ENCODE assay signal across 15 cellular contexts in the genomic region with DNA sequence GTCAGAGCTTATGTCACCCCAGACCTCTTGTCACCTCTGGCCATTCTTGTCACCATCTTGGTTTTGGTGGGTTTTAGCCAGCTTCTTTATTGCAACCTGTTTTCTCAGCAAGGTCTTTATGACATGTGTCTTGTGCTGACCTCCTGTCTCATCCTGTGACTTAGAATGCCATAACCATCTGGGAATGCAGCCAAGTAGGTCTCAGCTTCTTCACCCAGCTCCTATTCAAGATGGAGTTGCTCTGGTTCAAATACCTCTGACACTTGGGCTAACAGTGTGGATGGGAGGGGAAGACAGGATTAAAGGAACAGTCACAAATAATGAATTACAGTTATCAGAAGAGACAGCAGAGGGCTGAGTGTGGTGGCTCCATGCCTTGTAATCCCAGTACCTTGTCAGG. TPM values are rescaled to one million over a fixed set of nuclear protein-coding genes. Genes with fewer than 3 reads are reported as not detected.
A peak's percentile ranks its signal among the peaks of the same experiment; 100 is the strongest.
DNase-seq lines count a peak whose midpoint lies in the region; ATAC-seq and TF ChIP-seq lines count a peak whose summit lies in the region.
"Had no signal": no experiment of that assay in that cellular context is flagged by ENCODE, and none has a peak within 500 bp of the region (broad histone marks: within the 10 kb centered on the region; RNA-seq: fewer than 3 reads in every experiment).

No MANE protein-coding gene starts in this region.

- H2BK120ac ChIP-seq in mesenchymal stem cell (ENCODE audit: low read depth, low read length): peak overlapping the region; percentile 34

- no peaks in the 10 kb centered on the region for H3K36me3 ChIP-seq in mesenchymal stem cell (ENCODE audit: control insufficient read depth in 1 of 2, insufficient read depth in 2 of 2, low read depth in 1 of 2, low read length in 2 of 2)

- H3K4me1 ChIP-seq in mesenchymal stem cell (ENCODE audit: control insufficient read depth, insufficient read depth, low read depth, low read length): peaks cover 2% of the 10 kb centered on the region

- no peak for TF ChIP-seq CTCF in HFF-Myc (IDR thresholded peaks at IDR 0.05; ENCODE audit: low read depth, low read length, missing control alignments)

- POLR2A ChIA-PET in naive thymus-derived CD8-positive, alpha-beta T cell (lab: Charles Lee): interaction anchor here (28.5 kb wide), 1 partner anchor 38 kb away, joined by 1921 read pairs; a partner anchor contains a TSS

- peaks cover 4 to 25% of the 10 kb centered on the region in 2 experiments for H3K27me3 ChIP-seq in mesenchymal stem cell (ENCODE audit: control insufficient read depth in 1 of 2, insufficient read depth in 1 of 2, low read length in 2 of 2)

- H2AFZ ChIP-seq in mesenchymal stem cell (ENCODE audit: low read depth, low read length): no peak overlapping the region

- no peak overlapping the region for H3K14ac ChIP-seq in mesenchymal stem cell (ENCODE audit: low read length in 2 of 2)

- no peak overlapping the region for H4K91ac ChIP-seq in mesenchymal stem cell (ENCODE audit: low read length)

- H3K4me2 ChIP-seq in mesenchymal stem cell (ENCODE audit: low read length, poor library complexity, severe bottlenecking): no peak overlapping the region

- H3K4ac ChIP-seq in mesenchymal stem cell (ENCODE audit: low read depth in 1 of 2, low read length in 2 of 2): no peak overlapping the region

- H3K27ac Mint-ChIP-seq in naive thymus-derived CD8-positive, alpha-beta T cell: no peak overlapping the region
- H3K27ac Mint-ChIP-seq: CD14-positive monocyte; CD8-positive, alpha-beta T cell had no signal

- no peaks in the 10 kb centered on the region for H3K36me3 Mint-ChIP-seq in naive thymus-derived CD8-positive, alpha-beta T cell
- H3K36me3 Mint-ChIP-seq: CD14-positive monocyte; CD8-positive, alpha-beta T cell had no signal

- DNase-seq in HFF-Myc (ENCODE audit: extremely low read depth, low read depth) (peak; percentile 3), RPMI8226 (peak; percentile 33), cerebellar cortex (ENCODE audit: low spot score) (peak; percentile 54), mesenchymal stem cell (no peak), NCI-H1417 treated with DMSO at 0.1 percent for 48 hours (lab: John Stamatoyannopoulos, UW) (no peak)
- no peak for DNase-seq in naive thymus-derived CD8-positive, alpha-beta T cell
- DNase-seq in activated CD4-positive, alpha-beta T cell treated with anti-CD3 and anti-CD28 coated beads, Interleukin-2, amount 50 U/mL, for 1 hour: no peak
- DNase-seq: CD8-positive, alpha-beta T cell; COR-L47; DMS153; DND-41; HCEC 1CT had no signal

- peaks cover 0 to 10% (median 4%) of the 10 kb centered on the region in 5 donors for H3K27me3 Mint-ChIP-seq in naive thymus-derived CD8-positive, alpha-beta T cell

- no peak for ATAC-seq in naive thymus-derived CD8-positive, alpha-beta T cell
- no peak for ATAC-seq in HG02981 (IDR thresholded peaks at IDR 0.05; ENCODE audit: unreplicated experiment)
- ATAC-seq: CD8-positive, alpha-beta T cell had no signal

- no peaks in the 10 kb centered on the region for H3K79me1 ChIP-seq in mesenchymal stem cell (replicated peaks; ENCODE audit: low read length, poor library complexity, severe bottlenecking)

- no peak overlapping the region for H4K8ac ChIP-seq in mesenchymal stem cell (ENCODE audit: low read length)

- H3K9ac ChIP-seq in mesenchymal stem cell (ENCODE audit: low read length): no peak overlapping the region

- H3K9me3 Mint-ChIP-seq in naive thymus-derived CD8-positive, alpha-beta T cell: no peaks in the 10 kb centered on the region
- H3K9me3 Mint-ChIP-seq: CD8-positive, alpha-beta T cell had no signal

- no peak overlapping the region for H2BK15ac ChIP-seq in mesenchymal stem cell (ENCODE audit: low read depth, poor library complexity, severe bottlenecking)

- no peak overlapping the region for H3K23ac ChIP-seq in mesenchymal stem cell (ENCODE audit: low read length in 2 of 2)

- H3K4me3 ChIP-seq in HFF-Myc (replicated peaks; ENCODE audit: low read depth, low read length) (no peak overlapping the region), mesenchymal stem cell (ENCODE audit: insufficient read depth in 1 of 2, low read depth in 1 of 2, low read length in 2 of 2) (no peak overlapping the region)

- peaks cover 2 to 8% (median 4%) of the 10 kb centered on the region in 4 donors for H3K4me1 Mint-ChIP-seq in naive thymus-derived CD8-positive, alpha-beta T cell

- no peak overlapping the region for H2BK12ac ChIP-seq in mesenchymal stem cell (ENCODE audit: low read length in 2 of 2)

- no peak overlapping the region for H3K4me3 Mint-ChIP-seq in naive thymus-derived CD8-positive, alpha-beta T cell
- H3K4me3 Mint-ChIP-seq: CD14-positive monocyte; CD8-positive, alpha-beta T cell had no signal

- no peak overlapping the region for H2BK5ac ChIP-seq in mesenchymal stem cell (ENCODE audit: low read depth, low read length, poor library complexity, severe bottlenecking)

- no peak overlapping the region for H3K27ac ChIP-seq in mesenchymal stem cell (ENCODE audit: low read length, poor library complexity, severe bottlenecking)
- H3K27ac ChIP-seq: HL-60 had no signal

- H2AK5ac ChIP-seq in mesenchymal stem cell (ENCODE audit: low read length, severe bottlenecking): no peak overlapping the region

- H3K18ac ChIP-seq in mesenchymal stem cell (ENCODE audit: low read depth in 1 of 2, low read length in 2 of 2): no peak overlapping the region

- H3K9me3 ChIP-seq in mesenchymal stem cell (ENCODE audit: control insufficient read depth, low read length): no peaks in the 10 kb centered on the region

RNA-seq across cellular contexts. Expression of a gene that starts 30.5 kb away (rescaled TPM):
- 3.0 TPM for polyA plus RNA-seq in mesenchymal stem cell (2013, experiment 1 of 2)
- 2.7 TPM for polyA plus RNA-seq in mesenchymal stem cell (2013, experiment 2 of 2)
- 100 to 1,000 TPM; 334 to 343 TPM for total RNA-seq in naive thymus-derived CD8-positive, alpha-beta T cell
- 100 to 1,000 TPM in 1 of 3 donors, 10 to 100 TPM in 2; 56.8 to 166 (median 87.4) TPM for polyA plus RNA-seq in naive thymus-derived CD8-positive, alpha-beta T cell

RNA-seq across cellular contexts. Expression of a gene that starts 32.3 kb away (rescaled TPM):
- 4.9 TPM for polyA plus RNA-seq in mesenchymal stem cell (2013, experiment 1 of 2)
- 5.1 TPM for polyA plus RNA-seq in mesenchymal stem cell (2013, experiment 2 of 2)
- 1 to 10 TPM; 8.8 to 9.2 TPM for total RNA-seq in naive thymus-derived CD8-positive, alpha-beta T cell
- 1 to 10 TPM in 2 of 3 donors, under 1 TPM in 1; 0.73 to 2.2 (median 1.1) TPM for polyA plus RNA-seq in naive thymus-derived CD8-positive, alpha-beta T cell

Comparison
In these comparisons a context has a peak if more than half of its experiments do, and no peak if none do; other contexts are left out.
1. DNase-seq: peak in HFF-Myc (single experiment), RPMI8226 (single experiment) and cerebellar cortex (single experiment); none in mesenchymal stem cell (single experiment), NCI-H1417 treated with DMSO at 0.1 percent for 48 hours (single experiment), naive thymus-derived CD8-positive, alpha-beta T cell (0 of 10) and activated CD4-positive, alpha-beta T cell treated with anti-CD3 and anti-CD28 coated beads, Interleukin-2, amount 50 U/mL, for 1 hour (single experiment).